11 cellular contexts compared by ENCODE assay signal in the genomic region with DNA sequence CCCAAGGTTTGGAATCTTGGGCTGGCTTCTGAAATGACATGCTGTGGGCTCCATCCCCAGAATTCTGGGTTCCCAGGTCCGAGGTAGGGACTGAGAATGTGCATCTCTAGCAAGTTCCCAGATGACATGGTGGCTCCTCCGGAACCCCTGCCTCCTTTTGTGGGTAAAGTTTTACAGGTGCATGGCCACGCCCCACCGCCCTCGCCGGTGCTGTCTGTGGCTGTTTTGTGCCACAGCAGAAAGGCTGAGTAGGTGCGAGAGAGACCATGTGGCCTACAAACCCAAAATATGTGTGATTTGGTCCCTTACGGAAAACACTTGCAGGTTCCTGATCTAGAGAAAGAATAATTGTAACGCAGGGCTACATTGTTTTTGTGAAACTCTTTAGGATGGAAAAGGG. TPM values are rescaled to one million over a fixed set of nuclear protein-coding genes. Genes with fewer than 3 reads are reported as not detected.
DNase-seq lines count a peak whose midpoint lies in the region; ATAC-seq and TF ChIP-seq lines count a peak whose summit lies in the region.
"Had no signal": no experiment of that assay in that cellular context is flagged by ENCODE, and none has a peak within 500 bp of the region (broad histone marks: within the 10 kb centered on the region; RNA-seq: fewer than 3 reads in every experiment).

No MANE protein-coding gene starts in this region.

- no peak for DNase-seq in RWPE1 (ENCODE audit: low spot score)
- DNase-seq in activated CD8-positive, alpha-beta memory T cell treated with anti-CD3 and anti-CD28 coated beads, Interleukin-2, amount 50 U/mL, for 4 hours, result peak; percentile 75
- peak; percentile 20 to 54 for DNase-seq in stimulated activated CD8-positive, alpha-beta memory T cell treated with anti-CD3 and anti-CD28 coated beads, Interleukin-4, amount 100 ng/mL, for 4 hours (ENCODE audit: low read depth in 2 of 2, low spot score in 1 of 2)
- no peak for DNase-seq in MG63
- no peak for DNase-seq in EL
- DNase-seq: kidney glomerular epithelial cell, NCI-H2029 treated with DMSO at 0.1 percent for 48 hours, SW 1271 had no signal

- 74 to 75% methylated on average over 9 of the region's 9 CpGs for WGBS in esophagus, 2 donors

- H3K36me3 ChIP-seq in esophagus (ENCODE audit: control insufficient read depth in 2 of 2, insufficient read depth in 2 of 2, low read length in 1 of 2), result peaks cover 0 to 2% of the 10 kb centered on the region in 2 donors
- peaks cover 17% of the 10 kb centered on the region for H3K36me3 ChIP-seq in MG63

- POLR2A ChIA-PET in RWPE1 (lab: Yijun Ruan, JAX; ENCODE audit: low non-redundant PET), result no interaction called here

- no peak overlapping the region for H3K4me3 ChIP-seq in esophagus (ENCODE audit: low read depth in 1 of 2, low read length in 2 of 2)
- H3K4me3 ChIP-seq in MG63, result no peak overlapping the region

- H3K27ac ChIP-seq in RWPE1 (peak overlapping the region; percentile 91; the same call in 1 of the 2 replicates), esophagus (ENCODE audit: low read depth in 2 of 2, low read length in 1 of 2) (peak overlapping the region; percentile 64 to 87)

- CTCF ChIA-PET in RWPE1 (lab: Yijun Ruan, JAX), result interaction anchor here (0.6 to 1.6 kb wide), 3 partner anchors 26 to 130 kb away, joined by 3 to 5 read pairs (median 3); no protein-coding TSS in a partner anchor

- H3K27me3 ChIP-seq in esophagus (ENCODE audit: control insufficient read depth in 1 of 2, insufficient read depth in 2 of 2, low read length in 2 of 2) (no peaks in the 10 kb centered on the region), MG63 (no peaks in the 10 kb centered on the region)

- H3K4me1 ChIP-seq in esophagus (ENCODE audit: control insufficient read depth in 2 of 2, insufficient read depth in 2 of 2, low read length in 1 of 2), result peaks cover 4 to 36% of the 10 kb centered on the region in 2 donors

- peaks cover 0 to 3% of the 10 kb centered on the region in 2 donors for H3K9me3 ChIP-seq in esophagus (ENCODE audit: control insufficient read depth in 2 of 2, insufficient read depth in 1 of 2, low read depth in 1 of 2, low read length in 1 of 2)
- peaks cover 8% of the 10 kb centered on the region for H3K9me3 ChIP-seq in MG63

- ATAC-seq in GM19397 (IDR thresholded peaks at IDR 0.05; ENCODE audit: unreplicated experiment) (no peak), HG02798 (IDR thresholded peaks at IDR 0.05; ENCODE audit: poor library complexity, unreplicated experiment) (no peak)

- no peak for TF ChIP-seq CTCF in RWPE1 (conservative IDR thresholded peaks at IDR 0.05; ENCODE audit: low read depth)

RNA-seq across cellular contexts. Expression of a gene that starts 30.9 kb away (rescaled TPM):
- 10 to 100 TPM; 11.5 to 12.8 TPM for polyA plus RNA-seq in esophagus
- total RNA-seq in MG63 (2014; rRNA removed; shearing (Covaris generic); ENCODE audit: low replicate concordance), result 7.7 and 9.2 TPM in 2 replicates

Comparison
In these comparisons a context has a peak if more than half of its experiments do, and no peak if none do; other contexts are left out.
1. DNase-seq: peak in activated CD8-positive, alpha-beta memory T cell treated with anti-CD3 and anti-CD28 coated beads, Interleukin-2, amount 50 U/mL, for 4 hours (single experiment) and stimulated activated CD8-positive, alpha-beta memory T cell treated with anti-CD3 and anti-CD28 coated beads, Interleukin-4, amount 100 ng/mL, for 4 hours (2 of 2); none in RWPE1 (single experiment), MG63 (single experiment) and EL (single experiment).